Comparison of ENCODE assay signal across 15 cellular contexts in genomic region chr6:158285321-158285960, GRCh38. TPM values are rescaled to one million over a fixed set of nuclear protein-coding genes. Genes with fewer than 3 reads are reported as not detected.
A peak's percentile ranks its signal among the peaks of the same experiment; 100 is the strongest.
DNase-seq lines count a peak whose midpoint lies in the region; ATAC-seq and TF ChIP-seq lines count a peak whose summit lies in the region.
"Had no signal": no experiment of that assay in that cellular context is flagged by ENCODE, and none has a peak within 500 bp of the region (broad histone marks: within the 10 kb centered on the region; RNA-seq: fewer than 3 reads in every experiment).

No MANE protein-coding gene starts in this region.

- H2AFZ ChIP-seq in MM.1S (ENCODE audit: low read length) = no peak overlapping the region

- no peaks in the 10 kb centered on the region for H3K79me2 ChIP-seq in MM.1S (ENCODE audit: low read length)

- TF ChIP-seq CTCF in MM.1S (IDR thresholded peaks at IDR 0.05; ENCODE audit: low read length) (no peak), neural crest cell (conservative IDR thresholded peaks at IDR 0.05) (no peak)

- H3K9me3 Mint-ChIP-seq in effector memory CD8-positive, alpha-beta T cell = no peaks in the 10 kb centered on the region
- no peaks in the 10 kb centered on the region for H3K9me3 Mint-ChIP-seq in neural crest cell
- H3K9me3 Mint-ChIP-seq: activated naive CD8-positive, alpha-beta T cell treated with anti-CD3 and anti-CD28 coated beads for 36 hours had no signal

- peak overlapping the region; percentile 94; the same call in 1 of the 2 replicates for H3K27ac ChIP-seq in MM.1S (ENCODE audit: low read length)

- ATAC-seq in effector memory CD8-positive, alpha-beta T cell (replicated peaks) = no peak
- ATAC-seq in HG02571 (IDR thresholded peaks at IDR 0.05; ENCODE audit: unreplicated experiment) = no peak
- ATAC-seq: esophagus mucosa, Panc1 had no signal

- H3K27me3 Mint-ChIP-seq in effector memory CD8-positive, alpha-beta T cell = no peaks in the 10 kb centered on the region
- H3K27me3 Mint-ChIP-seq in neural crest cell (ENCODE audit: low read depth) = no peaks in the 10 kb centered on the region
- H3K27me3 Mint-ChIP-seq: activated CD4-positive, alpha-beta T cell treated with anti-CD3 and anti-CD28 coated beads for 36 hours; activated naive CD8-positive, alpha-beta T cell treated with anti-CD3 and anti-CD28 coated beads for 36 hours had no signal

- peaks cover 8% of the 10 kb centered on the region for H3K36me3 Mint-ChIP-seq in effector memory CD8-positive, alpha-beta T cell (ENCODE audit: insufficient read depth)
- H3K36me3 Mint-ChIP-seq in neural crest cell (ENCODE audit: low read depth) = peaks cover 4% of the 10 kb centered on the region

- H4K20me1 ChIP-seq in MM.1S (ENCODE audit: insufficient read depth, low read length) = no peaks in the 10 kb centered on the region

- H3K9ac ChIP-seq in MM.1S (ENCODE audit: low read length) = no peak overlapping the region

- H3K4me2 ChIP-seq in MM.1S (ENCODE audit: low read depth, low read length) = no peak overlapping the region

- H3K4me1 ChIP-seq in MM.1S (ENCODE audit: low read length) = peaks cover 38% of the 10 kb centered on the region

- H3K9me2 ChIP-seq in MM.1S (replicated peaks; ENCODE audit: insufficient read depth, low read length) = no peaks in the 10 kb centered on the region

- H3K4me3 Mint-ChIP-seq in effector memory CD8-positive, alpha-beta T cell = no peak overlapping the region
- no peak overlapping the region for H3K4me3 Mint-ChIP-seq in neural crest cell
- H3K4me3 Mint-ChIP-seq: activated CD4-positive, alpha-beta T cell treated with anti-CD3 and anti-CD28 coated beads for 36 hours; activated naive CD8-positive, alpha-beta T cell treated with anti-CD3 and anti-CD28 coated beads for 36 hours had no signal

- H3K4me1 Mint-ChIP-seq in effector memory CD8-positive, alpha-beta T cell (ENCODE audit: low read depth in 2 of 2) = peaks cover 47 to 53% of the 10 kb centered on the region in 2 donors
- peaks cover 27% of the 10 kb centered on the region for H3K4me1 Mint-ChIP-seq in neural crest cell

- H3K4me3 ChIP-seq in MM.1S (ENCODE audit: low read length) = no peak overlapping the region
- H3K4me3 ChIP-seq: left ventricle myocardium inferior, skin epidermis had no signal

- no peaks in the 10 kb centered on the region for H3K9me3 ChIP-seq in MM.1S (replicated peaks; ENCODE audit: insufficient read depth, low read length)
- H3K9me3 ChIP-seq: left ventricle myocardium inferior had no signal

- peak overlapping the region; percentile 47 to 78 for H3K27ac Mint-ChIP-seq in effector memory CD8-positive, alpha-beta T cell
- H3K27ac Mint-ChIP-seq in neural crest cell (ENCODE audit: unreplicated experiment) = peak overlapping the region; percentile 68
- H3K27ac Mint-ChIP-seq: activated naive CD8-positive, alpha-beta T cell treated with anti-CD3 and anti-CD28 coated beads for 36 hours had no signal

- H3F3A ChIP-seq in MM.1S (ENCODE audit: insufficient read depth, low read length) = peaks cover 25% of the 10 kb centered on the region

- DNase-seq in Ammon's horn (ENCODE audit: low spot score) (peak; percentile 68), MM.1S (no peak), neural crest cell (ENCODE audit: low read depth, low spot score) (peak; percentile 4), HuH-7 (ENCODE audit: low spot score) (no peak), T1000 (lab: John Stamatoyannopoulos, UW) (no peak)
- DNase-seq in effector memory CD8-positive, alpha-beta T cell = no peak
- no peak for DNase-seq in activated CD4-positive, alpha-beta T cell treated with anti-CD3 and anti-CD28 coated beads, Interleukin-2, amount 50 U/mL, for 4 hours
- DNase-seq: activated CD4-positive, alpha-beta T cell treated with anti-CD3 and anti-CD28 coated beads for 36 hours; activated naive CD8-positive, alpha-beta T cell treated with anti-CD3 and anti-CD28 coated beads for 36 hours; left ventricle myocardium inferior; NCI-H187 had no signal

- H3K27me3 ChIP-seq in MM.1S (replicated peaks; ENCODE audit: insufficient read depth, low read length) = no peaks in the 10 kb centered on the region

- H3K36me3 ChIP-seq in MM.1S (replicated peaks; ENCODE audit: insufficient read depth, low read length) = no peaks in the 10 kb centered on the region
- H3K36me3 ChIP-seq: left ventricle myocardium inferior had no signal

RNA-seq across cellular contexts. Expression of gene TULP4, which starts 26.8 kb away (rescaled TPM):
- total RNA-seq in neural crest cell = 106 and 115 TPM in 2 replicates

Comparison
In these comparisons a context has a peak if more than half of its experiments do, and no peak if none do; other contexts are left out.
1. DNase-seq: peak in Ammon's horn (single experiment) and neural crest cell (single experiment); none in MM.1S (single experiment), effector memory CD8-positive, alpha-beta T cell (0 of 3), HuH-7 (single experiment), activated CD4-positive, alpha-beta T cell treated with anti-CD3 and anti-CD28 coated beads, Interleukin-2, amount 50 U/mL, for 4 hours (0 of 2) and T1000 (single experiment).